ENCODE assay signal across 11 cellular contexts in genomic region chr3:113249111-113249510, GRCh38. TPM values are rescaled to one million over a fixed set of nuclear protein-coding genes. Genes with fewer than 3 reads are reported as not detected.
DNase-seq lines count a peak whose midpoint lies in the region; ATAC-seq and TF ChIP-seq lines count a peak whose summit lies in the region.
"Had no signal": no experiment of that assay in that cellular context is flagged by ENCODE, and none has a peak within 500 bp of the region (broad histone marks: within the 10 kb centered on the region; RNA-seq: fewer than 3 reads in every experiment).

No MANE protein-coding gene starts in this region.

- POLR2A ChIA-PET in MCF 10A (lab: Yijun Ruan, JAX): interaction anchor here (0.7 to 1.1 kb wide), 2 partner anchors 9 to 40 kb away, joined by 3 read pairs; no protein-coding TSS in a partner anchor

- no peak overlapping the region for H3K4me2 ChIP-seq in neuronal stem cell (ENCODE audit: insufficient read depth, low read length, poor library complexity, severe bottlenecking)

- TF ChIP-seq CTCF in MCF 10A (IDR thresholded peaks at IDR 0.05; ENCODE audit: unreplicated experiment): no peak
- TF ChIP-seq CTCF in transverse colon (IDR thresholded peaks at IDR 0.05): no peak

- H3K27ac ChIP-seq in transverse colon: peak overlapping the region; percentile 67 to 87 (median 78)
- H3K27ac ChIP-seq in neuronal stem cell (replicated peaks; ENCODE audit: low read length): no peak overlapping the region
- H3K27ac ChIP-seq: 22Rv1 had no signal

- no peak for ATAC-seq in GM21360 (IDR thresholded peaks at IDR 0.05; ENCODE audit: unreplicated experiment)

- no peak for TF ChIP-seq POLR2A in transverse colon (IDR thresholded peaks at IDR 0.05)

- no peak for TF ChIP-seq EP300 in transverse colon (IDR thresholded peaks at IDR 0.05; ENCODE audit: low read depth)

- no peak overlapping the region for H3K27ac Mint-ChIP-seq in MCF 10A (ENCODE audit: low read depth, unreplicated experiment)
- H3K27ac Mint-ChIP-seq: naive B cell had no signal

- no TSS peak for BruUV-seq in MCF 10A (replicated peaks; lab: Mats Ljungman, UMichigan)

- intact Hi-C loops in MCF 10A (cut with micrococcal nuclease) (no loop called here), transverse colon (cut with DNase I; ENCODE audit: low total_unique reads) (no loop called here)

- H3K36me3 Mint-ChIP-seq in MCF 10A (ENCODE audit: insufficient read depth, unreplicated experiment): no peaks in the 10 kb centered on the region

- H4K91ac ChIP-seq in neuronal stem cell (ENCODE audit: low read depth, low read length, poor library complexity): no peak overlapping the region

- H3K18ac ChIP-seq in neuronal stem cell (ENCODE audit: low read length): no peak overlapping the region

- H3K9me3 ChIP-seq in transverse colon: no peaks in the 10 kb centered on the region
- peaks cover 0 to 2% of the 10 kb centered on the region in 2 donors for H3K9me3 ChIP-seq in neuronal stem cell (replicated peaks in 1 of 2; ENCODE audit: control insufficient read depth in 2 of 2, insufficient read depth in 1 of 2, low read depth in 1 of 2, low read length in 2 of 2)

- H3K23ac ChIP-seq in neuronal stem cell (ENCODE audit: low read depth, low read length, poor library complexity): no peak overlapping the region

- peak; percentile 32 to 81 for DNase-seq in NCI-H524 (lab: John Stamatoyannopoulos, UW)
- no peak for DNase-seq in NCI-H524 treated with DMSO at 0.1 percent for 48 hours (lab: John Stamatoyannopoulos, UW)
- DNase-seq in MCF 10A (ENCODE audit: unreplicated experiment): peak; percentile 41
- peak; percentile 51 for DNase-seq in medulla oblongata (ENCODE audit: extremely low spot score)
- DNase-seq in transverse colon: no peak
- DNase-seq in neuronal stem cell (ENCODE audit: low spot score): no peak
- DNase-seq in NCI-H1417 treated with DMSO at 0.1 percent for 48 hours (lab: John Stamatoyannopoulos, UW): no peak
- DNase-seq: naive B cell, NCI-H510A treated with DMSO at 0.1 percent for 48 hours had no signal

- no peak overlapping the region for H3K4me3 ChIP-seq in transverse colon
- H3K4me3 ChIP-seq in neuronal stem cell (ENCODE audit: low read length in 2 of 2): no peak overlapping the region

- 35 to 55% methylated on average over 2 to 3 of the region's 3 CpGs for WGBS in transverse colon (ENCODE audit: low coverage in 1 of 2), 2 donors
- WGBS in neuronal stem cell (ENCODE audit: extremely low coverage in 2 of 2, insufficient read length in 2 of 2, insufficient replicate concordance in 1 of 2), 2 donors: no CpG with 5 or more reads among the region's 3 CpGs

- H3K36me3 ChIP-seq in transverse colon (no peaks in the 10 kb centered on the region), neuronal stem cell (replicated peaks in 1 of 2; ENCODE audit: control insufficient read depth in 2 of 2, insufficient read depth in 2 of 2, low read length in 2 of 2) (peaks cover 31 to 75% of the 10 kb centered on the region in 2 donors)

- H3K27me3 ChIP-seq in transverse colon: no peaks in the 10 kb centered on the region
- no peaks in the 10 kb centered on the region for H3K27me3 ChIP-seq in neuronal stem cell (ENCODE audit: control insufficient read depth in 3 of 3, insufficient read depth in 3 of 3, low read depth in 1 of 3, low read length in 3 of 3)

- H3K4me3 Mint-ChIP-seq in MCF 10A (ENCODE audit: unreplicated experiment): no peak overlapping the region
- H3K4me3 Mint-ChIP-seq: naive B cell had no signal

- no peak overlapping the region for H3K4ac ChIP-seq in neuronal stem cell (ENCODE audit: low read length)

- no peak overlapping the region for H4K8ac ChIP-seq in neuronal stem cell (ENCODE audit: low read depth, low read length)

- H3K4me1 ChIP-seq in transverse colon (peaks cover 9 to 48% (median 21%) of the 10 kb centered on the region in 4 donors), neuronal stem cell (ENCODE audit: control insufficient read depth in 2 of 2, insufficient read depth in 1 of 2, low read depth in 1 of 2, low read length in 2 of 2) (peaks cover 25 to 33% of the 10 kb centered on the region in 2 donors)

- H3K9ac ChIP-seq in neuronal stem cell (ENCODE audit: low read depth, low read length, poor library complexity): no peak overlapping the region

- no peak overlapping the region for H3K14ac ChIP-seq in neuronal stem cell (ENCODE audit: low read length)

- no peak overlapping the region for H2BK120ac ChIP-seq in neuronal stem cell (ENCODE audit: low read depth, low read length)

- no peaks in the 10 kb centered on the region for H3K4me1 Mint-ChIP-seq in MCF 10A (ENCODE audit: insufficient read depth, unreplicated experiment)

- no peak overlapping the region for H2BK5ac ChIP-seq in neuronal stem cell (ENCODE audit: low read length)

- H3K79me1 ChIP-seq in neuronal stem cell (ENCODE audit: low read depth, low read length): peaks cover 2% of the 10 kb centered on the region

- H3K9me3 Mint-ChIP-seq in MCF 10A (ENCODE audit: unreplicated experiment): no peaks in the 10 kb centered on the region

- CTCF ChIA-PET in MCF 10A (lab: Yijun Ruan, JAX): interaction anchor here (0.5 to 1.3 kb wide), 4 partner anchors 9 to 606 kb away, joined by 3 to 4 read pairs (median 3); no protein-coding TSS in a partner anchor

- H2AFZ ChIP-seq in neuronal stem cell (ENCODE audit: low read length): no peak overlapping the region

- no peaks in the 10 kb centered on the region for H3K27me3 Mint-ChIP-seq in MCF 10A (ENCODE audit: insufficient read depth, unreplicated experiment)

- in situ Hi-C loops in transverse colon (cut with MboI; ENCODE audit: low pct_ligation_motif_present in 1 of 4, low pct_unique_long_range_greater_than_20kb in 1 of 4, low sequenced_read_pairs in 3 of 4): no loop called here

- no peak overlapping the region for H2AK5ac ChIP-seq in neuronal stem cell (ENCODE audit: low read depth, low read length)

- H2BK15ac ChIP-seq in neuronal stem cell (ENCODE audit: low read length): no peak overlapping the region

- H2BK12ac ChIP-seq in neuronal stem cell (ENCODE audit: low read length): no peak overlapping the region

RNA-seq across cellular contexts. Expression of gene BOC, which starts 37.8 kb away (rescaled TPM):
- total RNA-seq in MCF 10A (2022) (1.8 and 2.3 TPM in 2 replicates), transverse colon (10 to 100 TPM; 15.2 to 77.4 (median 45.4) TPM)
- 180 TPM for polyA plus RNA-seq in neuronal stem cell (2013, experiment 1 of 2)
- 180 TPM for polyA plus RNA-seq in neuronal stem cell (2013, experiment 2 of 2)

Comparison
In these comparisons a context has a peak if more than half of its experiments do, and no peak if none do; other contexts are left out.
1. DNase-seq: peak in NCI-H524 (2 of 2), MCF 10A (single experiment) and medulla oblongata (single experiment); none in NCI-H524 treated with DMSO at 0.1 percent for 48 hours (single experiment), transverse colon (single experiment), neuronal stem cell (single experiment) and NCI-H1417 treated with DMSO at 0.1 percent for 48 hours (single experiment).